In the genomic region with DNA sequence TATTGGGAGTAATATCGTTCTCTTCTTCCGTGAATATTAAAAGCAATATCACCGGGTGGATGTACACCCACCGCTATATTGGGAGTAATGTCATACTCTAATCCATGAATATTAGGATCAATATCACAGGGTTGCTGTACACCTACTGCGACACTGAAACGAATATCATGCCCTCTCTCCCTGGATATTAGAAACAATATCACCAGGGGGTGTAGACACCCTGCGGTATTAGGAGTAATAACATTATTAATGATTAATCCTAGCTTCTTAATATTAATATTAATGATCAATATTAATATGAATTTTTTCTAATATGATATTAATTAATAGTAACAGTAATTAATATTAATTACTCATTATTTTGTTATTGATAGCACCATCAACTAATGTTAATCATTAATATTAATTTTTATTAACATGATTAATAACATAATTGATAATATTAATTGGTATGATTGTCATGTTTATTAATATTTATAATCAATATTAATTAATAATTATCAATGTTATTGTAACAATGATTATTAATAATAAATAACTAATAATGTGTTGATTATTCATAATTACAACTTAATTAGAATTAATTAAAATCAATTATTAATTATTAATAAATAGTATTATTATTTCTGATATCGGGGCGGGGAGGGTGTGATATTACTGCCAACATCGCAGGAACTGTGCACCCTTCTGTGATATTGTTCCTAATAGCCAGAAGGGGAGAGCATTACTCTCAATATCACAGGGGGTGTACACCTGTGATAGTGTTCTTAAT, we compare ENCODE assay signal across 29 cellular contexts.
"Had no signal": no experiment of that assay in that cellular context is flagged by ENCODE, and none has a peak within 500 bp of the region (broad histone marks: within the 10 kb centered on the region; RNA-seq: fewer than 3 reads in every experiment).

No MANE protein-coding gene starts in this region.

- H3K27ac ChIP-seq: Peyer's patch, RWPE1 had no signal

- H3K36me3 ChIP-seq: Peyer's patch had no signal

- H3K27me3 ChIP-seq: Peyer's patch had no signal

- FAIRE-seq: bronchial epithelial cell had no signal

- H3K9me3 ChIP-seq: Peyer's patch had no signal

- DNase-seq: activated CD4-positive, alpha-beta memory T cell treated with anti-CD3 and anti-CD28 coated beads for 36 hours; activated CD4-positive, alpha-beta T cell treated with anti-CD3 and anti-CD28 coated beads for 36 hours; activated CD4-positive, alpha-beta T cell treated with anti-CD3 and anti-CD28 coated beads, Interleukin-2, amount 50 U/mL, for 1 hour; activated CD8-positive, alpha-beta memory T cell treated with anti-CD3 and anti-CD28 coated beads, Interleukin-2, amount 10 ng/mL, durations not matched to agents 7 days and 5 days; activated CD8-positive, alpha-beta memory T cell treated with anti-CD3 and anti-CD28 coated beads, Interleukin-2, amount 50 U/mL, for 48 hours; activated effector memory CD4-positive, alpha-beta T cell treated with Interleukin-2 at 50 U/mL for 16 hours; activated naive CD4-positive, alpha-beta T cell treated with anti-CD3 and anti-CD28 coated beads, Interleukin-2, amount 10 ng/mL, durations not matched to agents 7 days and 5 days; activated naive CD8-positive, alpha-beta T cell treated with anti-CD3 and anti-CD28 coated beads, Interleukin-2, amount 50 U/mL, for 24 hours; activated T-cell treated with anti-CD3 and anti-CD28 coated beads, Interleukin-2, amount 50 U/mL, for 48 hours; anterior cingulate cortex; caudate nucleus; Karpas-422; NCI-H1105; NCI-H1417 treated with DMSO at 0.1 percent for 48 hours; NCI-H187 treated with DMSO at 0.1 percent for 48 hours; NCI-H2081; NCI-H345; NCI-H524 treated with DMSO at 0.1 percent for 48 hours; NCI-H748 treated with DMSO at 0.1 percent for 48 hours; NK-92 treated with Interleukin-12 subunit alpha and Interleukin-12 subunit beta, amount 100 ng/mL, for 24 hours; PC-3; Peyer's patch; SIG-M5; SW 1271; T1000 had no signal

- H3K4me1 ChIP-seq: Peyer's patch had no signal

- H3K4me3 ChIP-seq: Peyer's patch had no signal

- ATAC-seq: activated CD4-positive, alpha-beta T cell treated with anti-CD3 and anti-CD28 coated beads for 36 hours; activated CD4-positive, CD25-positive, alpha-beta regulatory T cell treated with anti-CD3 and anti-CD28 coated beads, Interleukin-2, amount 50 U/mL, for 24 hours; activated CD8-positive, alpha-beta memory T cell treated with anti-CD3 and anti-CD28 coated beads, Interleukin-2, amount 10 ng/mL, durations not matched to agents 7 days and 5 days; activated naive CD8-positive, alpha-beta T cell treated with anti-CD3 and anti-CD28 coated beads, Interleukin-2, amount 50 U/mL, for 24 hours; PC-3; Right ventricle myocardium inferior had no signal
